In the genomic region with DNA sequence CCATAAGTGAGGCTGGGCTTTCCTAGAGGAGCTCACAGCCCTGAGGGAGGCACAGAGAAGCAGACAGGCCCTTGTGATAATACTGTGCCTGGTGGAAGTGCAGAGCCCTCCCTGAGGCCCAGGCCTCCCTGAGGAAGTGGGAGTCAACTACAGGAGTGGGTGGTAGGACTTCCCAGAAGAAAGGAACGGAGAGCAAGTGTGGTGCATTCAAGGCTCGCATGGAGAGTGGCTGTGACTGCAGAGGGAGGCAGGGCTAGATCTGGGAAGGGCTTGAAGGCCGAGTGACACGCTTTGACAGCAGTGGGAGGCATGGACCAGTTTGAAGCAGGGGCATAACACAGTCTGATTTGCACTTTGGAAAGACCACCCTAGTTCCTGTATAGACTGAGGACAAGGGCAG, we compare ENCODE assay signal across 19 cellular contexts.
"Had no signal": no experiment of that assay in that cellular context is flagged by ENCODE, and none has a peak within 500 bp of the region (broad histone marks: within the 10 kb centered on the region; RNA-seq: fewer than 3 reads in every experiment).

No MANE protein-coding gene starts in this region.

- FAIRE-seq: pancreas, TTC549 had no signal

- H3K9me3 ChIP-seq: gastrocnemius medialis, heart right ventricle, lower lobe of right lung, pancreas, SK-N-SH, spleen, vagina had no signal

- H3K27me3 ChIP-seq: gastrocnemius medialis, heart right ventricle, pancreas, spleen, vagina had no signal

- H3K9me3 Mint-ChIP-seq: activated B cell treated with CpG ODN at 0.5 μM for 24 hours; activated CD4-positive, alpha-beta T cell treated with anti-CD3 and anti-CD28 coated beads, Interleukin-2, amount 10 ng/mL, durations not matched to agents 24 days and 14 days; activated T-cell treated with anti-CD3 and anti-CD28 coated beads, Interleukin-2, amount 50 U/mL, for 4 hours; endodermal cell; mesothelial cell of epicardium had no signal

- H3K4me1 Mint-ChIP-seq: activated B cell treated with CpG ODN at 0.5 μM for 24 hours; activated CD4-positive, alpha-beta T cell treated with anti-CD3 and anti-CD28 coated beads, Interleukin-2, amount 10 ng/mL, durations not matched to agents 24 days and 14 days; endodermal cell; mesothelial cell of epicardium had no signal

- H3K4me1 ChIP-seq: gastrocnemius medialis, heart right ventricle, lower lobe of right lung, pancreas, vagina had no signal

- H3K27me3 Mint-ChIP-seq: T-helper 17 cell had no signal

- H3K4me3 ChIP-seq: gastrocnemius medialis, heart right ventricle, lower lobe of right lung, pancreas, spleen, vagina had no signal

- H3K36me3 Mint-ChIP-seq: mesothelial cell of epicardium had no signal

- H3K4me3 Mint-ChIP-seq: activated B cell treated with CpG ODN at 0.5 μM for 24 hours; activated CD4-positive, alpha-beta T cell treated with anti-CD3 and anti-CD28 coated beads, Interleukin-2, amount 10 ng/mL, durations not matched to agents 24 days and 14 days; activated T-cell treated with anti-CD3 and anti-CD28 coated beads, Interleukin-2, amount 50 U/mL, for 4 hours; endodermal cell; mesothelial cell of epicardium; T-helper 17 cell had no signal

- H3K9ac ChIP-seq: SK-N-SH had no signal

- H3K27ac ChIP-seq: gastrocnemius medialis, heart right ventricle, lower lobe of right lung, pancreas, spleen, vagina had no signal

- DNase-seq: activated B cell treated with CpG ODN at 0.5 μM for 24 hours; activated CD4-positive, alpha-beta T cell treated with anti-CD3 and anti-CD28 coated beads, Interleukin-2, amount 10 ng/mL, durations not matched to agents 24 days and 14 days; activated gamma-delta T cell; activated T-cell treated with anti-CD3 and anti-CD28 coated beads, Interleukin-2, amount 50 U/mL, for 4 hours; aorta; erythroblast; gastrocnemius medialis; heart right ventricle; left cardiac atrium; lower lobe of right lung; pancreas; SK-N-SH; spleen; T-helper 17 cell had no signal

- H3K27ac Mint-ChIP-seq: activated B cell treated with CpG ODN at 0.5 μM for 24 hours; activated CD4-positive, alpha-beta T cell treated with anti-CD3 and anti-CD28 coated beads, Interleukin-2, amount 10 ng/mL, durations not matched to agents 24 days and 14 days; endodermal cell; mesothelial cell of epicardium had no signal

- H3K36me3 ChIP-seq: gastrocnemius medialis, lower lobe of right lung, pancreas, spleen, vagina had no signal

- H3K4me2 ChIP-seq: SK-N-SH had no signal

- ATAC-seq: activated T-cell treated with anti-CD3 and anti-CD28 coated beads, Interleukin-2, amount 50 U/mL, for 4 hours; gastrocnemius medialis; heart right ventricle; left cardiac atrium; lower lobe of right lung; pancreas; sciatic nerve; T-helper 17 cell had no signal
